ENCODE assay signal across 32 cellular contexts in the genomic region with DNA sequence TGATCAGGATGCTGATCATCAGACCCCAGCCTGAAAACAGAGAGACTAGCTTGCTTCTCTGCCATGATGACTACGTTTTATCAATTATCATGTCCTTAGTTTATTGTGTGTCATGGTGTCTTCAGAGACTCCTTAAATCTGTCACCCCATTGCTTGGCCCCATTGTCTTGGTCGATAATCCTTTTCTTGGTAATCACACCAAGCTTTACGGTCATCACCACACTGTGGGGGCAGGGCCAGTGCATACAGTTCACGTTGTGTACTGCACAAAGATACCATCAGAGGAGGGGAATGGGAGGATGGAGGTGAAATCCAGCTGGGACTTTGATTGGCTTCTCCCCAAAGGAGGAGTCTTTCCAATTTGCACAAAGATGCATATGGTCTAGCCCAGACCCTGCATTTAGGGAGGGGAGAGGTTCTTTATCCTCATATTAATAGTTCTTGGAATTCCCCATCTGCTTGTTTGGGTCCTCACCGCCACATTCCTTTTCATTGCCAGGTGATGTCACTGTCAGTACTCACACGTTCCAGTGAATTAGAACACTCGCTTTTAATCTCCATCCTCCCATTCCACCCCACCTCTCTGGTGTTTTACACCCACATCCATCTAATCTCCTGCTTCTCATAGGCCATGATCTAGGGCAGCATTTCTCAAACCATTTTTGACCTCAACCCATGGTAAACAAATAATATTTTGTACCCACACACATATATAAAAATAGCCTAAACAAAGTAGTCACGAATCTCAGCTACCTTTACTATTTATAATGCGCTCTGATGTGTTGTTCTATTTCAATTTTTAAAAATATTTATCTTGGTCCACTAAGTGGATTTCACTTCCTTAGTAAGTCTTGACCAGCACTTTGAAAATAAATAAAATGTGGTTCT. TPM values are rescaled to one million over a fixed set of nuclear protein-coding genes. Genes with fewer than 3 reads are reported as not detected.
DNase-seq lines count a peak whose midpoint lies in the region; ATAC-seq and TF ChIP-seq lines count a peak whose summit lies in the region.
"Had no signal": no experiment of that assay in that cellular context is flagged by ENCODE, and none has a peak within 500 bp of the region (broad histone marks: within the 10 kb centered on the region; RNA-seq: fewer than 3 reads in every experiment).

No MANE protein-coding gene starts in this region.

- no peak overlapping the region for H4K91ac ChIP-seq in trophoblast cell (ENCODE audit: low read depth, low read length)

- H2BK120ac ChIP-seq in trophoblast cell (ENCODE audit: insufficient read depth, low read length, poor library complexity), result no peak overlapping the region

- H2AK5ac ChIP-seq in trophoblast cell (ENCODE audit: low read length), result no peak overlapping the region

- H3K18ac ChIP-seq in trophoblast cell (ENCODE audit: low read length), result no peak overlapping the region

- no peak overlapping the region for H3K14ac ChIP-seq in trophoblast cell (ENCODE audit: low read length)

- no peak overlapping the region for H3K4ac ChIP-seq in trophoblast cell (ENCODE audit: low read depth, low read length)

- no peak overlapping the region for H3K4me2 ChIP-seq in trophoblast cell (ENCODE audit: low read length)

- H2BK12ac ChIP-seq in trophoblast cell (ENCODE audit: low read length), result no peak overlapping the region

- peaks cover 4% of the 10 kb centered on the region for H3K9me3 ChIP-seq in trophoblast cell (ENCODE audit: insufficient read depth, low read depth, low read length)
- H3K9me3 ChIP-seq: adrenal gland, colonic mucosa had no signal

- WGBS in trophoblast cell (ENCODE audit: extremely low coverage, insufficient coverage, insufficient read length), result no CpG with 5 or more reads among the region's 9 CpGs

- no peak overlapping the region for H4K8ac ChIP-seq in trophoblast cell (ENCODE audit: low read depth, low read length)

- H3K27me3 ChIP-seq in trophoblast cell (ENCODE audit: insufficient read depth, low read length), result peaks cover 13% of the 10 kb centered on the region
- H3K27me3 ChIP-seq: adrenal gland, colonic mucosa, foreskin keratinocyte had no signal

- DNase-seq in GM12865 (ENCODE audit: low read depth), result peak; percentile 78
- DNase-seq in trophoblast cell, result peak; percentile 27 to 72
- DNase-seq in GM10266 (ENCODE audit: extremely low spot score), result no peak
- no peak for DNase-seq in activated CD4-positive, CD25-positive, alpha-beta regulatory T cell (lab: John Stamatoyannopoulos, UW)
- DNase-seq: activated CD4-positive, alpha-beta T cell treated with anti-CD3 and anti-CD28 coated beads, Interleukin-2, amount 10 ng/mL, durations not matched to agents 7 days and 5 days; activated CD8-positive, alpha-beta memory T cell treated with anti-CD3 and anti-CD28 coated beads, Interleukin-2, amount 50 U/mL, for 48 hours; activated gamma-delta T cell treated with Interleukin-2 at 50 U/mL for 16 hours; adrenal gland; Calu3; colonic mucosa; DND-41; effector memory CD8-positive, alpha-beta T cell; foreskin keratinocyte; hippocampal formation; immature natural killer cell; left ventricle myocardium superior; midbrain; NCI-H1048; NCI-H187; NCI-H2171 treated with DMSO at 0.1 percent for 48 hours; NCI-H526 treated with DMSO at 0.1 percent for 48 hours; occipital lobe; small intestine; stimulated activated CD4-positive, alpha-beta T cell treated with anti-CD3 and anti-CD28 coated beads, Interleukin-1b, Interleukin-23, amount 100 ng/mL, for 48 hours had no signal

- no peaks in the 10 kb centered on the region for H3K79me1 ChIP-seq in trophoblast cell (ENCODE audit: low read length)

- TF ChIP-seq CTCF in GM12865 (IDR thresholded peaks at IDR 0.05; ENCODE audit: insufficient read depth, low read depth, low read length, missing control alignments), result no peak
- TF ChIP-seq CTCF in GM10266 (IDR thresholded peaks at IDR 0.05; ENCODE audit: control insufficient read depth, insufficient read depth, low read depth, missing control alignments), result no peak

- no peaks in the 10 kb centered on the region for H3K36me3 ChIP-seq in trophoblast cell (ENCODE audit: control insufficient read depth in 1 of 2, insufficient read depth in 2 of 2, low read length in 2 of 2)
- H3K36me3 ChIP-seq: adrenal gland, colonic mucosa had no signal

- no peak overlapping the region for H4K12ac ChIP-seq in trophoblast cell (ENCODE audit: low read depth, low read length)

- no peak overlapping the region for H3K9ac ChIP-seq in trophoblast cell (ENCODE audit: low read length)

- H2BK5ac ChIP-seq in trophoblast cell (ENCODE audit: low read depth, low read length, poor library complexity), result no peak overlapping the region

- H3K27ac ChIP-seq in angular gyrus (ENCODE audit: low read depth, low read length) (peak overlapping the region; percentile 34), trophoblast cell (ENCODE audit: low read depth, low read length) (no peak overlapping the region)
- H3K27ac ChIP-seq: adrenal gland, C4-2B, colonic mucosa, foreskin keratinocyte, RWPE1, SK-N-MC had no signal

- H3K23ac ChIP-seq in trophoblast cell (ENCODE audit: low read length), result no peak overlapping the region

- no peak overlapping the region for H2AFZ ChIP-seq in trophoblast cell (ENCODE audit: insufficient read depth, low read length, poor library complexity)

- ATAC-seq in GM19324 (IDR thresholded peaks at IDR 0.05; ENCODE audit: low FRiP score, unreplicated experiment) (peak; percentile 53), GM18861 (IDR thresholded peaks at IDR 0.05; ENCODE audit: unreplicated experiment) (no peak)
- ATAC-seq: effector memory CD8-positive, alpha-beta T cell; esophagus mucosa; foreskin keratinocyte; left ventricle myocardium superior; naive thymus-derived CD8-positive, alpha-beta T cell had no signal

- no peaks in the 10 kb centered on the region for H3K79me2 ChIP-seq in trophoblast cell (ENCODE audit: control insufficient read depth, insufficient read depth, low read length, poor library complexity)

- peak overlapping the region; percentile 9; the same call in 1 of the 2 replicates for H3K4me3 ChIP-seq in GM12865 (ENCODE audit: low read depth, low read length)
- no peak overlapping the region for H3K4me3 ChIP-seq in trophoblast cell (ENCODE audit: low read depth, low read length)
- H3K4me3 ChIP-seq: adrenal gland, colonic mucosa, SK-N-MC had no signal

- H3K4me1 ChIP-seq in trophoblast cell (ENCODE audit: control insufficient read depth in 1 of 2, insufficient read depth in 2 of 2, low read length in 2 of 2), result peaks cover 0 to 2% of the 10 kb centered on the region in 2 experiments
- H3K4me1 ChIP-seq: adrenal gland, colonic mucosa, foreskin keratinocyte had no signal

RNA-seq across cellular contexts. Expression of a gene that starts 5.7 kb away (rescaled TPM):
- 0.15 and 0.21 TPM in 2 replicates for polyA plus RNA-seq in trophoblast cell (2013)

RNA-seq across cellular contexts. Expression of a gene that starts 45.1 kb away (rescaled TPM):
- not detected in 2 replicates for polyA plus RNA-seq in trophoblast cell (2013)
- polyA plus RNA-seq: foreskin keratinocyte; immature natural killer cell; naive thymus-derived CD8-positive, alpha-beta T cell had no signal

Comparison
In these comparisons a context has a peak if more than half of its experiments do, and no peak if none do; other contexts are left out.
1. DNase-seq: peak in GM12865 (single experiment) and trophoblast cell (2 of 2); none in GM10266 (single experiment) and activated CD4-positive, CD25-positive, alpha-beta regulatory T cell (0 of 4).